In genomic region chr5:76608833-76609232, GRCh38 we compare ENCODE assay signal across 10 cellular contexts. TPM values are rescaled to one million over a fixed set of nuclear protein-coding genes. Genes with fewer than 3 reads are reported as not detected.
DNase-seq lines count a peak whose midpoint lies in the region; ATAC-seq, FAIRE-seq and TF ChIP-seq lines count a peak whose summit lies in the region.
"Had no signal": no experiment of that assay in that cellular context is flagged by ENCODE, and none has a peak within 500 bp of the region (broad histone marks: within the 10 kb centered on the region; RNA-seq: fewer than 3 reads in every experiment).

No MANE protein-coding gene starts in this region.

- H3K9me3 Mint-ChIP-seq in naive B cell (no peaks in the 10 kb centered on the region), H9 (no peaks in the 10 kb centered on the region)

- no peak overlapping the region for H3K4me3 ChIP-seq in K562

- POLR2A ChIA-PET in K562 (lab: Yijun Ruan, JAX): interaction anchor here (0.6 to 1.7 kb wide), 5 partner anchors 26 to 591 kb away, joined by 3 to 5 read pairs (median 3); no protein-coding TSS in a partner anchor

- H2BK15ac ChIP-seq in H9 (ENCODE audit: low read depth, low read length): no peak overlapping the region

- H2BK5ac ChIP-seq in H9 (ENCODE audit: insufficient read length, low read length): no peak overlapping the region

- no peak overlapping the region for H3K18ac ChIP-seq in H9 (ENCODE audit: insufficient read length, low read depth, low read length)

- H3K9ac ChIP-seq in K562 (ENCODE audit: insufficient read depth in 1 of 2, low read depth in 2 of 2, low read length in 2 of 2) (no peak overlapping the region), H9 (ENCODE audit: extremely low read depth, insufficient read length, low read length) (no peak overlapping the region)

- H3K27me3 Mint-ChIP-seq in naive B cell: no peaks in the 10 kb centered on the region
- no peaks in the 10 kb centered on the region for H3K27me3 Mint-ChIP-seq in H9 (ENCODE audit: low read depth)
- H3K27me3 Mint-ChIP-seq: activated naive CD8-positive, alpha-beta T cell had no signal

- H3K27ac ChIP-seq in K562 (ENCODE audit: extremely low read depth, low read depth, low read length) (no peak overlapping the region; the same call in 2 of the 3 replicates), H9 (ENCODE audit: insufficient read length, low read depth, low read length) (no peak overlapping the region)

- H3K4me1 Mint-ChIP-seq in naive B cell (peaks cover 6 to 28% (median 11%) of the 10 kb centered on the region in 3 donors), H9 (peaks cover 7 to 8% of the 10 kb centered on the region in 2 experiments; a peak in 3 of 4 replicates)

- H3K4me2 ChIP-seq in K562 (ENCODE audit: insufficient read depth, low read length): no peak overlapping the region
- H3K4me2 ChIP-seq in H9 (ENCODE audit: insufficient read depth, insufficient read length, low read length): no peak overlapping the region

- no peak overlapping the region for H2AK5ac ChIP-seq in H9 (ENCODE audit: insufficient read length, low read length)

- no TSS peak for BruUV-seq in K562 (replicated peaks; lab: Mats Ljungman, UMichigan)

- TF ChIP-seq POLR2A in K562 (conservative IDR thresholded peaks at IDR 0.05): no peak

- H2BK20ac ChIP-seq in H9 (ENCODE audit: low read depth, low read length, poor library complexity, severe bottlenecking): no peak overlapping the region

- no peak overlapping the region for H2BK120ac ChIP-seq in H9 (ENCODE audit: low read depth, low read length, poor library complexity, severe bottlenecking)

- H3K79me1 ChIP-seq in H9 (ENCODE audit: insufficient read depth, low read depth, low read length, poor library complexity, severe bottlenecking): no peaks in the 10 kb centered on the region

- no peak overlapping the region for H3K23ac ChIP-seq in H9 (ENCODE audit: insufficient read length, low read depth, low read length)

- no peak overlapping the region for H4K91ac ChIP-seq in H9 (ENCODE audit: insufficient read length, low read depth, low read length)

- no peak overlapping the region for H4K8ac ChIP-seq in H9 (replicated peaks; ENCODE audit: insufficient read length, low read depth, low read length)

- H3T11ph ChIP-seq in H9 (ENCODE audit: low read length): no peak overlapping the region

- TF ChIP-seq RAD21 in K562 (CRISPR knock-in tag; conservative IDR thresholded peaks at IDR 0.05 in 1 of 2, IDR thresholded peaks at IDR 0.05 in 1 of 2): no peak

- H3K4ac ChIP-seq in H9 (ENCODE audit: low read depth, low read length): no peak overlapping the region

- H2BK12ac ChIP-seq in H9 (ENCODE audit: insufficient read length, low read depth, low read length): no peak overlapping the region

- no peaks in the 10 kb centered on the region for H3K9me3 ChIP-seq in K562 (replicated peaks; ENCODE audit: control insufficient read depth, insufficient read depth, low read depth, low read length)
- H3K9me3 ChIP-seq in H9 (ENCODE audit: control insufficient read depth, low read depth, low read length): no peaks in the 10 kb centered on the region

- no peak overlapping the region for H3K56ac ChIP-seq in H9 (ENCODE audit: insufficient read length, low read depth, low read length)

- intact Hi-C loops in K562 (cut with micrococcal nuclease): no loop called here

- WGBS in K562 (ENCODE audit: insufficient coverage, low coverage, missing lambda C conversion rate): 38% methylated on average over 4 of the region's 4 CpGs
- WGBS in H9 (ENCODE audit: extremely low coverage, insufficient read length, low lambda C conversion rate): no CpG with 5 or more reads among the region's 4 CpGs

- 0 out of 2 replicates have a peak, but pooled peaks have one; percentile 7 for TF ChIP-seq EP300 in K562 (IDR thresholded peaks at IDR 0.05; ENCODE audit: low read length)

- H3K27ac Mint-ChIP-seq in naive B cell: peak overlapping the region in 4 of 6 donors; percentile 47 to 91 (median 80)
- no peak overlapping the region for H3K27ac Mint-ChIP-seq in H9
- H3K27ac Mint-ChIP-seq: activated naive CD8-positive, alpha-beta T cell had no signal

- H3K4me3 Mint-ChIP-seq in naive B cell (no peak overlapping the region), H9 (no peak overlapping the region)
- H3K4me3 Mint-ChIP-seq: activated naive CD8-positive, alpha-beta T cell had no signal

- H3K27me3 ChIP-seq in K562 (ENCODE audit: control insufficient read depth in 2 of 2, insufficient read depth in 2 of 2, low read length in 2 of 2): no peaks in the 10 kb centered on the region
- H3K27me3 ChIP-seq in H9 (ENCODE audit: insufficient read depth, low read length): no peaks in the 10 kb centered on the region

- FAIRE-seq in G401.6 (lab: Jason Lieb, UNC) (peak; percentile 98), K562 (lab: Jason Lieb, UNC) (peak; percentile 65)

- in situ Hi-C loops in KBM-7 (cut with MboI; ENCODE audit: low pct_unique_long_range_greater_than_20kb, low sequenced_read_pairs) (no loop called here), K562 (cut with MboI) (loop anchor here (10.0 kb wide), 1 partner anchor 406 kb away; no protein-coding TSS in a partner anchor)

- TF ChIP-seq CTCF in K562 (IDR thresholded peaks at IDR 0.05 in 2 of 3, conservative IDR thresholded peaks at IDR 0.05 in 1 of 3; ENCODE audit: insufficient read depth in 2 of 3, low read depth in 1 of 3, low read length in 3 of 3) (no peak), H9 (conservative IDR thresholded peaks at IDR 0.05) (no peak)

- DNase-seq in KBM-7 (peak; percentile 30), K562 (ENCODE audit: extremely low read depth in 1 of 4, low spot score in 3 of 4) (peak in 2 of 4 experiments; percentile 16 to 58), naive B cell (peak; percentile 25), H9 (no peak), NCI-H1417 (lab: John Stamatoyannopoulos, UW) (no peak)
- DNase-seq in stimulated activated CD4-positive, alpha-beta T cell treated with anti-CD3 and anti-CD28 coated beads, Interleukin-4, amount 100 ng/mL, for 1 hour: no peak
- DNase-seq: DMS79, foreskin melanocyte had no signal

- H3K14ac ChIP-seq in H9 (ENCODE audit: insufficient read depth, low read length): no peak overlapping the region

- no peaks in the 10 kb centered on the region for H3K36me3 Mint-ChIP-seq in naive B cell
- H3K36me3 Mint-ChIP-seq in H9 (ENCODE audit: insufficient read depth in 1 of 3, low read depth in 3 of 3): peaks cover 0 to 10% (median 7%) of the 10 kb centered on the region in 3 experiments; a peak in 3 of 7 replicates

- no peaks in the 10 kb centered on the region for H3K9me1 ChIP-seq in K562 (ENCODE audit: control insufficient read depth, insufficient read depth, low read length)

- CTCF ChIA-PET in K562 (lab: Yijun Ruan, JAX; ENCODE audit: low intra/inter-chr PET ratio): no interaction called here

- H4K20me1 ChIP-seq in K562 (replicated peaks; ENCODE audit: control insufficient read depth, insufficient read depth, low read length) (no peaks in the 10 kb centered on the region), H9 (ENCODE audit: control insufficient read depth, insufficient read depth, insufficient read length) (no peaks in the 10 kb centered on the region)

- peaks cover 0 to 2% of the 10 kb centered on the region in 2 experiments; a peak in 1 of 5 replicates for H3K4me1 ChIP-seq in K562 (replicated peaks in 1 of 2; ENCODE audit: control insufficient read depth in 2 of 2, insufficient read depth in 2 of 2, low read length in 2 of 2)
- H3K4me1 ChIP-seq in H9 (ENCODE audit: insufficient read depth, low read length): 0 out of 2 replicates have a peak, but pooled peaks cover 2% of the 10 kb centered on the region

- H3K36me3 ChIP-seq in K562 (ENCODE audit: control insufficient read depth, insufficient read depth, low read length): no peaks in the 10 kb centered on the region

- no peak overlapping the region for H4K5ac ChIP-seq in H9 (ENCODE audit: insufficient read length, low read depth, low read length)

- H2AFZ ChIP-seq in K562 (ENCODE audit: low read depth, low read length): no peak overlapping the region; the same call in 1 of the 2 replicates
- no peak overlapping the region for H2AFZ ChIP-seq in H9 (ENCODE audit: low read length)

- no peaks in the 10 kb centered on the region for H3K79me2 ChIP-seq in K562 (ENCODE audit: control insufficient read depth, insufficient read depth, low read length)
- H3K79me2 ChIP-seq in H9 (ENCODE audit: insufficient read depth, low read length): no peaks in the 10 kb centered on the region

- no peaks in the 10 kb centered on the region for H3K23me2 ChIP-seq in H9 (ENCODE audit: insufficient read length, low read depth, low read length, poor library complexity, severe bottlenecking)

- ATAC-seq in K562 (peak; percentile 77), naive B cell (ENCODE audit: low read depth in 2 of 2) (peak; percentile 85 to 87)

RNA-seq across cellular contexts. Expression of gene F2RL2, which starts 14.4 kb away (rescaled TPM):
- 0.30 and 0.99 TPM in 2 replicates for total RNA-seq in K562 (2011; cell fraction: chromatin; rRNA removed; ENCODE audit: low replicate concordance)
- total RNA-seq in K562 (2011; cell fraction: nucleolus; rRNA removed): 0.26 and 0.33 TPM in 2 replicates
- 0.66 and 0.76 TPM in 2 replicates for total RNA-seq in K562 (2011; cell fraction: nucleoplasm; rRNA removed)
- total RNA-seq in K562 (2014; rRNA removed): not detected in 2 replicates
- total RNA-seq in K562 (2014; rRNA removed; fragmentation: Illumina TruSeq; extraction: Trizol): 0.10 TPM in 1 of 2 replicates, not detected in the other
- not detected in 2 replicates for total RNA-seq in K562 (2015; rRNA removed; fragmentation: Illumina TruSeq; extraction: Trizol)
- 0.07 and 0.09 TPM in 2 replicates for total RNA-seq in K562 (2021)
- polyA plus RNA-seq in K562 (2011; rRNA removed): 0.07 and 0.14 TPM in 2 replicates
- 0.06 and 0.32 TPM in 2 replicates for polyA plus RNA-seq in K562 (2011; cell fraction: cytosol; rRNA removed)
- polyA plus RNA-seq in K562 (2011; cell fraction: nucleus; rRNA removed): 0.09 and 0.25 TPM in 2 replicates
- polyA plus RNA-seq in K562 (2012): 0.14 and 0.17 TPM in 2 replicates
- polyA plus RNA-seq in K562 (2014; fragmentation: Illumina TruSeq; extraction: Trizol): 0.10 and 0.12 TPM in 2 replicates
- polyA plus RNA-seq in K562 (2014; fragmentation: Nextera tagmentation; extraction: Ambion mirVana): under 1 TPM; 0.03 to 0.06 TPM
- polyA plus RNA-seq in K562 (2014; rRNA removed): 0.05 TPM in 1 of 2 replicates, not detected in the other
- 0.14 and 0.30 TPM in 2 replicates for polyA minus RNA-seq in K562 (2011; rRNA and poly(A)+ RNA removed)
- polyA minus RNA-seq in K562 (2011; cell fraction: cytosol; rRNA and poly(A)+ RNA removed): not detected in 2 replicates
- 0.11 TPM in 1 of 2 replicates, not detected in the other for polyA minus RNA-seq in K562 (2011; cell fraction: nucleus; rRNA and poly(A)+ RNA removed)
- under 1 TPM in 4 of 6 donors, not detected in 2; 0.08 to 0.25 (median 0.17) TPM for polyA plus RNA-seq in naive B cell (ENCODE audit: low read depth in 6 of 6)
- 0.09 TPM in 1 of 2 replicates, not detected in the other for total RNA-seq in H9 (2021)

Comparison
In these comparisons a context has a peak if more than half of its experiments do, and no peak if none do; other contexts are left out.
1. DNase-seq: peak in KBM-7 (single experiment) and naive B cell (single experiment); none in H9 (single experiment), NCI-H1417 (0 of 3) and stimulated activated CD4-positive, alpha-beta T cell treated with anti-CD3 and anti-CD28 coated beads, Interleukin-4, amount 100 ng/mL, for 1 hour (single experiment).
2. H3K27ac Mint-ChIP-seq: peak in naive B cell (4 of 6); none in H9 (0 of 3).